ENCODE assay signal across 25 cellular contexts in genomic region chr14:73397810-73398209, GRCh38.
DNase-seq lines count a peak whose midpoint lies in the region; ATAC-seq, FAIRE-seq and TF ChIP-seq lines count a peak whose summit lies in the region.
"Had no signal": no experiment of that assay in that cellular context is flagged by ENCODE, and none has a peak within 500 bp of the region (broad histone marks: within the 10 kb centered on the region; RNA-seq: fewer than 3 reads in every experiment).

No MANE protein-coding gene starts in this region.

- H3K36me3 Mint-ChIP-seq in endothelial cell (ENCODE audit: low read depth, unreplicated experiment) (peaks cover 14% of the 10 kb centered on the region), naive B cell (no peaks in the 10 kb centered on the region), T-cell (peaks cover 9% of the 10 kb centered on the region)
- H3K36me3 Mint-ChIP-seq: natural killer cell treated with Interleukin-12 subunit alpha and Interleukin-12 subunit beta and Interleukin-15 and Interleukin-18, amount 100 ng/mL, for 72 hours had no signal

- no peak overlapping the region for H3K4me3 Mint-ChIP-seq in endothelial cell (ENCODE audit: unreplicated experiment)
- H3K4me3 Mint-ChIP-seq in naive B cell = no peak overlapping the region
- H3K4me3 Mint-ChIP-seq in T-cell = no peak overlapping the region
- H3K4me3 Mint-ChIP-seq: activated CD4-positive, alpha-beta T cell treated with anti-CD3 and anti-CD28 coated beads, Interleukin-2, amount 10 ng/mL, durations not matched to agents 24 days and 14 days; CD4-positive, alpha-beta T cell; memory B cell; natural killer cell treated with Interleukin-12 subunit alpha and Interleukin-12 subunit beta and Interleukin-15 and Interleukin-18, amount 100 ng/mL, for 72 hours; stimulated activated memory B cell treated with anti-CD40 and anti-IgM and Interleukin-4, amounts not matched to agents 10 μg/mL and 1 μg/mL and 100 μg/mL, for 72 hours; T-helper 17 cell had no signal

- H3K4me1 Mint-ChIP-seq in endothelial cell (ENCODE audit: unreplicated experiment) (peaks cover 3% of the 10 kb centered on the region), naive B cell (peaks cover 41 to 77% (median 41%) of the 10 kb centered on the region in 3 donors), T-cell (peaks cover 18 to 26% (median 19%) of the 10 kb centered on the region in 3 donors)

- FAIRE-seq in small intestine (lab: Jason Lieb, UNC) = no peak
- FAIRE-seq: bronchial epithelial cell had no signal

- DNase-seq in HCT116 (ENCODE audit: low read depth, low spot score) (no peak), NCI-H510A treated with DMSO at 0.1 percent for 48 hours (lab: John Stamatoyannopoulos, UW) (peak; percentile 45), endothelial cell (ENCODE audit: low spot score) (no peak), naive B cell (no peak), small intestine (no peak), T-cell (no peak)
- DNase-seq: activated CD4-positive, alpha-beta T cell treated with anti-CD3 and anti-CD28 coated beads, Interleukin-2, amount 10 ng/mL, durations not matched to agents 24 days and 14 days; activated gamma-delta T cell; CD4-positive, alpha-beta T cell; DND-41; foreskin melanocyte; HCEC 1CT; NCI-H1092 treated with DMSO at 0.1 percent for 48 hours; NCI-H774; Peyer's patch; sigmoid colon; T-helper 17 cell; thyroid gland had no signal

- WGBS in small intestine, 3 donors = 45 to 63% (median 60%) methylated on average over 3 of the region's 3 CpGs

- POLR2A ChIA-PET in HCT116 (lab: Charles Lee) (no interaction called here), T-cell (lab: Charles Lee) (no interaction called here)

- H3K9ac ChIP-seq in HCT116 (ENCODE audit: low read length) = no peak overlapping the region

- no peaks in the 10 kb centered on the region for H3K36me3 ChIP-seq in HCT116 (ENCODE audit: control insufficient read depth in 1 of 2, insufficient read depth in 2 of 2, low read length in 2 of 2)
- no peaks in the 10 kb centered on the region for H3K36me3 ChIP-seq in small intestine (ENCODE audit: control insufficient read depth in 2 of 2, insufficient read depth in 2 of 2, low read length in 2 of 2)
- H3K36me3 ChIP-seq: Peyer's patch, sigmoid colon, thyroid gland had no signal

- TF ChIP-seq POLR2A in HCT116 (IDR thresholded peaks at IDR 0.05; ENCODE audit: borderline replicate concordance, extremely low read depth, insufficient read depth, insufficient read length) = no peak

- no peaks in the 10 kb centered on the region for H3K79me2 ChIP-seq in HCT116 (ENCODE audit: insufficient read depth, low read length)

- no peak for TF ChIP-seq RAD21 in HCT116 (IDR thresholded peaks at IDR 0.05; ENCODE audit: low read depth)

- RAD21 ChIA-PET in HCT116 (lab: Charles Lee; ENCODE audit: low non-redundant PET in 1 of 2, low total read pairs in 2 of 2, uncharacterized antibody in 2 of 2, unreplicated experiment in 2 of 2) = no interaction called here

- no peaks in the 10 kb centered on the region for H3K9me2 ChIP-seq in HCT116 (ENCODE audit: insufficient read depth)

- H3K4me3 ChIP-seq in HCT116 (replicated peaks in 1 of 2; ENCODE audit: low read depth in 1 of 2, low read length in 2 of 2) (no peak overlapping the region), small intestine (ENCODE audit: low read depth in 1 of 2, low read length in 2 of 2) (no peak overlapping the region)
- H3K4me3 ChIP-seq: Peyer's patch, sigmoid colon, SJSA1, thyroid gland had no signal

- H4K20me1 ChIP-seq in HCT116 (ENCODE audit: insufficient read depth) = no peaks in the 10 kb centered on the region; the same call in 1 of the 2 replicates

- TF ChIP-seq CTCF in HCT116 (IDR thresholded peaks at IDR 0.05 in 2 of 3, conservative IDR thresholded peaks at IDR 0.05 in 1 of 3; ENCODE audit: borderline replicate concordance in 1 of 3, insufficient read depth in 1 of 3, low read depth in 2 of 3, low read length in 2 of 3) (no peak), endothelial cell (IDR thresholded peaks at IDR 0.05; ENCODE audit: unreplicated experiment) (no peak)

- ATAC-seq in HCT116 (no peak), naive B cell (ENCODE audit: low read depth in 2 of 2) (no peak), GM18909 (IDR thresholded peaks at IDR 0.05; ENCODE audit: poor library complexity, unreplicated experiment) (no peak), T-cell (replicated peaks in 1 of 4) (no peak)
- ATAC-seq: natural killer cell treated with Interleukin-12 subunit alpha and Interleukin-12 subunit beta and Interleukin-15 and Interleukin-18, amount 100 ng/mL, for 72 hours; stimulated activated memory B cell treated with anti-CD40 and anti-IgM and Interleukin-4, amounts not matched to agents 10 μg/mL and 1 μg/mL and 100 μg/mL, for 72 hours; T-helper 17 cell had no signal

- H2AFZ ChIP-seq in HCT116 (ENCODE audit: low read depth, low read length, poor library complexity, severe bottlenecking) = no peak overlapping the region

- H3K4me1 ChIP-seq in HCT116 (ENCODE audit: control insufficient read depth in 1 of 2, insufficient read depth in 2 of 2, low read length in 2 of 2) = no peaks in the 10 kb centered on the region
- peaks cover 0 to under 1% of the 10 kb centered on the region in 2 donors for H3K4me1 ChIP-seq in small intestine (ENCODE audit: control insufficient read depth in 2 of 2, insufficient read depth in 1 of 2, low read depth in 1 of 2, low read length in 1 of 2)
- H3K4me1 ChIP-seq: SJSA1 had no signal

- H3K27me3 ChIP-seq in HCT116 (ENCODE audit: insufficient read depth, low read length) = no peaks in the 10 kb centered on the region
- no peaks in the 10 kb centered on the region for H3K27me3 ChIP-seq in small intestine (ENCODE audit: control insufficient read depth in 2 of 2, insufficient read depth in 2 of 2, low read length in 2 of 2)
- H3K27me3 ChIP-seq: Peyer's patch, sigmoid colon, SJSA1, thyroid gland had no signal

- H3K27ac ChIP-seq in HCT116 (ENCODE audit: low read depth, low read length) = no peak overlapping the region
- no peak overlapping the region for H3K27ac ChIP-seq in small intestine (ENCODE audit: low read depth in 1 of 2, low read length in 1 of 2)
- H3K27ac ChIP-seq: epithelial cell of prostate, Peyer's patch, sigmoid colon, SJSA1, thyroid gland had no signal

- TSS peak; percentile 24 for BruUV-seq in HCT116 (replicated peaks; lab: Mats Ljungman, UMichigan)

- peak overlapping the region; percentile 20 for H3K27ac Mint-ChIP-seq in endothelial cell (ENCODE audit: unreplicated experiment)
- H3K27ac Mint-ChIP-seq in naive B cell = peak overlapping the region in 4 of 6 donors; percentile 15 to 84 (median 33)
- H3K27ac Mint-ChIP-seq in T-cell = no peak overlapping the region
- H3K27ac Mint-ChIP-seq: activated CD4-positive, alpha-beta T cell treated with anti-CD3 and anti-CD28 coated beads, Interleukin-2, amount 10 ng/mL, durations not matched to agents 24 days and 14 days; CD4-positive, alpha-beta T cell; memory B cell; stimulated activated memory B cell treated with anti-CD40 and anti-IgM and Interleukin-4, amounts not matched to agents 10 μg/mL and 1 μg/mL and 100 μg/mL, for 72 hours; T-helper 17 cell had no signal

- no peaks in the 10 kb centered on the region for H3K27me3 Mint-ChIP-seq in endothelial cell (ENCODE audit: unreplicated experiment)
- H3K27me3 Mint-ChIP-seq in naive B cell = no peaks in the 10 kb centered on the region
- no peaks in the 10 kb centered on the region for H3K27me3 Mint-ChIP-seq in T-cell
- H3K27me3 Mint-ChIP-seq: activated CD4-positive, alpha-beta T cell treated with anti-CD3 and anti-CD28 coated beads, Interleukin-2, amount 10 ng/mL, durations not matched to agents 24 days and 14 days; CD4-positive, alpha-beta T cell; memory B cell; natural killer cell treated with Interleukin-12 subunit alpha and Interleukin-12 subunit beta and Interleukin-15 and Interleukin-18, amount 100 ng/mL, for 72 hours; stimulated activated memory B cell treated with anti-CD40 and anti-IgM and Interleukin-4, amounts not matched to agents 10 μg/mL and 1 μg/mL and 100 μg/mL, for 72 hours; T-helper 17 cell had no signal

- intact Hi-C loops in HCT116 (cut with micrococcal nuclease) = no loop called here

- H3K9me3 ChIP-seq in HCT116 (ENCODE audit: control insufficient read depth in 1 of 2, insufficient read depth in 1 of 2, low read depth in 1 of 2, low read length in 2 of 2) (no peaks in the 10 kb centered on the region), small intestine (ENCODE audit: control insufficient read depth, low read depth) (no peaks in the 10 kb centered on the region)
- H3K9me3 ChIP-seq: sigmoid colon, SJSA1, thyroid gland had no signal

- no peak overlapping the region for H3K4me2 ChIP-seq in HCT116 (ENCODE audit: low read length)

- CTCF ChIA-PET in HCT116 (lab: Charles Lee) (no interaction called here), T-cell (lab: Charles Lee) (interaction anchor here in 1 of 2 donors (0.7 kb wide), 1 partner anchor 245 kb away, joined by 3 read pairs; no protein-coding TSS in a partner anchor)

- H3K9me3 Mint-ChIP-seq in endothelial cell (ENCODE audit: unreplicated experiment) = no peaks in the 10 kb centered on the region
- H3K9me3 Mint-ChIP-seq in naive B cell = peaks cover 0 to 11% (median 3%) of the 10 kb centered on the region in 7 donors
- no peaks in the 10 kb centered on the region for H3K9me3 Mint-ChIP-seq in T-cell
- H3K9me3 Mint-ChIP-seq: activated CD4-positive, alpha-beta T cell treated with anti-CD3 and anti-CD28 coated beads, Interleukin-2, amount 10 ng/mL, durations not matched to agents 24 days and 14 days; CD4-positive, alpha-beta T cell; memory B cell; natural killer cell treated with Interleukin-12 subunit alpha and Interleukin-12 subunit beta and Interleukin-15 and Interleukin-18, amount 100 ng/mL, for 72 hours; stimulated activated memory B cell treated with anti-CD40 and anti-IgM and Interleukin-4, amounts not matched to agents 10 μg/mL and 1 μg/mL and 100 μg/mL, for 72 hours had no signal

TF ChIP-seq in HCT116, 20 proteins besides CTCF, POLR2A, EP300 and RAD21 (continues in another document):
- TF ChIP-seq SIN3A (IDR thresholded peaks at IDR 0.05; ENCODE audit: low read depth) (no peak), ATF3 (IDR thresholded peaks at IDR 0.05) (no peak), JUND (IDR thresholded peaks at IDR 0.05) (no peak), ZFX (IDR thresholded peaks at IDR 0.05) (no peak), YY1 (IDR thresholded peaks at IDR 0.05; ENCODE audit: extremely low read depth, insufficient replicate concordance, low read depth, low read length) (no peak), SRF (IDR thresholded peaks at IDR 0.05; ENCODE audit: low read depth) (no peak)

Comparison
In these comparisons a context has a peak if more than half of its experiments do, and no peak if none do; other contexts are left out.
1. H3K27ac Mint-ChIP-seq: peak in endothelial cell (single experiment) and naive B cell (4 of 6); none in T-cell (0 of 2).